12 cellular contexts compared by ENCODE assay signal in the genomic region with DNA sequence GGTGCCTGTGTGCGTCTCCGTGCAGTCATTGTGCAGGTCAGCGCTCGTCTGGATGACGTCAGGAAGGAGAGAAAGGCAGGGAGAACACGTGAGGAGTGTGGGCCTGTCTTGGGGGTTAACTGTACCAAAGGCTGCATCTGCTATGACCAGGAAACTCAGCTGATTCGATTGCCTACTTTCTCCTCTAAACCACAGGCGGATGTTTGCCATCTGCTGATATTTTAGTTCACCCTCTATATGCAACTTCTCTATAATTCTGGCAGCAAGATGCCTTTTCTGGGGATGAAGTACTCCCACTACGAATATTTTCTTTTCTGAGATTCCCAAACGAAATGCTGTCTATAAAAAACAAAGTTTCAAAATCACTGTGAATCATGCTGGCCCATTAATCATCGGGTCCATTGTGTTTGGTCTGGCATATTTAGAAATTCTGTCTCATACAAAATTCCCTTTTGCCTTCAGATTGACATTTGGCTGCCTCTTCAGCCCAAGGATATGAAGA. TPM values are rescaled to one million over a fixed set of nuclear protein-coding genes. Genes with fewer than 3 reads are reported as not detected.
DNase-seq lines count a peak whose midpoint lies in the region; ATAC-seq, FAIRE-seq and TF ChIP-seq lines count a peak whose summit lies in the region.
"Had no signal": no experiment of that assay in that cellular context is flagged by ENCODE, and none has a peak within 500 bp of the region (broad histone marks: within the 10 kb centered on the region; RNA-seq: fewer than 3 reads in every experiment).

No MANE protein-coding gene starts in this region.

- WGBS in GM12878 (ENCODE audit: insufficient coverage, insufficient replicate concordance, low lambda C conversion rate, missing lambda C conversion rate) = 42% methylated on average over 11 of the region's 11 CpGs
- 45 to 49% methylated on average over 11 of the region's 11 CpGs for WGBS in tibial nerve, 2 donors

- in situ Hi-C loops in GM12878 (cut with MboI) = no loop called here

- TF ChIP-seq POLR2A in GM12878 (IDR thresholded peaks at IDR 0.05; ENCODE audit: low read depth, low read length) = no peak
- no peak for TF ChIP-seq POLR2A in tibial nerve (IDR thresholded peaks at IDR 0.05)

- intact Hi-C loops in GM12878 (cut with micrococcal nuclease; ENCODE audit: unreplicated experiment) = no loop called here

- POLR2A ChIA-PET in GM12878 (lab: Charles Lee) = no interaction called here

- RAD21 ChIA-PET in GM12878 (lab: Charles Lee; ENCODE audit: unreplicated experiment) = no interaction called here

- H3K9me3 ChIP-seq in GM12878 (replicated peaks; ENCODE audit: control insufficient read depth, insufficient read depth, low read length) (no peaks in the 10 kb centered on the region), thoracic aorta (no peaks in the 10 kb centered on the region), tibial nerve (no peaks in the 10 kb centered on the region)

- H4K20me1 ChIP-seq in GM12878 (ENCODE audit: control insufficient read depth, insufficient read depth) = no peaks in the 10 kb centered on the region

- TF ChIP-seq EP300 in GM12878 (IDR thresholded peaks at IDR 0.05; ENCODE audit: borderline replicate concordance in 1 of 2, control insufficient read depth in 1 of 2, low read depth in 2 of 2, low read length in 2 of 2) = no peak
- TF ChIP-seq EP300 in tibial nerve (IDR thresholded peaks at IDR 0.05) = peak in 1 of 2 donors; percentile 26

- ATAC-seq in GM12878 (no peak), thoracic aorta (ENCODE audit: insufficient number of reproducible peaks, low FRiP score, low read depth) (peak; percentile 74)

- no peak overlapping the region for H3K4me2 ChIP-seq in GM12878 (ENCODE audit: control insufficient read depth, insufficient read depth)

- H3K9ac ChIP-seq in GM12878 (ENCODE audit: control insufficient read depth, insufficient read depth, low read length) = no peak overlapping the region

- TF ChIP-seq RAD21 in GM12878 (IDR thresholded peaks at IDR 0.05; ENCODE audit: insufficient read depth, low read depth, low read length) = no peak

- CTCF ChIA-PET in GM12878 (lab: Yijun Ruan, JAX) = interaction anchor here (1.2 kb wide), 1 partner anchor 40 kb away, joined by 3 read pairs; no protein-coding TSS in a partner anchor

- no peaks in the 10 kb centered on the region for H3K79me2 ChIP-seq in GM12878 (ENCODE audit: control insufficient read depth, insufficient read depth, low read length)

- H3K4me1 ChIP-seq in GM12878 (ENCODE audit: control insufficient read depth, insufficient read depth, low read length) = no peaks in the 10 kb centered on the region
- peaks cover 13 to 23% of the 10 kb centered on the region in 2 donors for H3K4me1 ChIP-seq in thoracic aorta (ENCODE audit: control insufficient read depth in 1 of 2, low read depth in 2 of 2)
- no peaks in the 10 kb centered on the region for H3K4me1 ChIP-seq in tibial nerve

- SMC1A ChIA-PET in GM12878 (lab: Charles Lee; ENCODE audit: uncharacterized antibody, unreplicated experiment) = no interaction called here

- TF ChIP-seq CTCF in GM12878 (IDR thresholded peaks at IDR 0.05 in 2 of 3, conservative IDR thresholded peaks at IDR 0.05 in 1 of 3; ENCODE audit: control insufficient read depth in 2 of 3, extremely low read depth in 1 of 3, insufficient read depth in 1 of 3, low read depth in 3 of 3, low read length in 3 of 3) (no peak), foreskin fibroblast (IDR thresholded peaks at IDR 0.05; ENCODE audit: low read depth, low read length) (no peak), thoracic aorta (IDR thresholded peaks at IDR 0.05) (no peak), tibial nerve (IDR thresholded peaks at IDR 0.05) (no peak)

- H3K27ac ChIP-seq in GM12878 (ENCODE audit: control insufficient read depth, insufficient read depth) (no peak overlapping the region), thoracic aorta (peak overlapping the region; percentile 55 to 72), tibial nerve (peak overlapping the region in 1 of 4 donors; percentile 36)

- no peak overlapping the region for H2AFZ ChIP-seq in GM12878 (ENCODE audit: control insufficient read depth, low read depth, low read length)

- H3K4me3 ChIP-seq in GM12878 (no peak overlapping the region), foreskin fibroblast (ENCODE audit: low read depth in 1 of 2, low read length in 2 of 2) (no peak overlapping the region), thoracic aorta (peak overlapping the region; percentile 13), tibial nerve (no peak overlapping the region)

- FAIRE-seq in GM12878 (lab: Jason Lieb, UNC) = peak; percentile 31
- FAIRE-seq: GM18507 had no signal

- H3K36me3 ChIP-seq in GM12878 (ENCODE audit: control insufficient read depth in 2 of 2, insufficient read depth in 2 of 2, low read length in 1 of 2) = no peaks in the 10 kb centered on the region
- H3K36me3 ChIP-seq in thoracic aorta = no peaks in the 10 kb centered on the region
- H3K36me3 ChIP-seq in tibial nerve = no peaks in the 10 kb centered on the region

- H3K27me3 ChIP-seq in GM12878 (replicated peaks in 1 of 2; ENCODE audit: control insufficient read depth in 2 of 2, insufficient read depth in 2 of 2, low read length in 1 of 2) (no peaks in the 10 kb centered on the region), thoracic aorta (replicated peaks; ENCODE audit: insufficient read depth) (no peaks in the 10 kb centered on the region), tibial nerve (no peaks in the 10 kb centered on the region)

- no TSS peak for BruUV-seq in GM12878 (replicated peaks; lab: Mats Ljungman, UMichigan)

- peak; percentile 4 to 37 for DNase-seq in SHP77 (lab: John Stamatoyannopoulos, UW)
- DNase-seq in SHP77 treated with DMSO at 0.1 percent for 48 hours (lab: John Stamatoyannopoulos, UW) = no peak
- DNase-seq in GM12878 (ENCODE audit: low read depth, low spot score) = no peak
- peak; percentile 71 to 80 for DNase-seq in foreskin fibroblast
- no peak for DNase-seq in thoracic aorta (ENCODE audit: low spot score)
- no peak for DNase-seq in LoVo (ENCODE audit: low spot score)
- no peak for DNase-seq in Ammon's horn (ENCODE audit: low spot score)
- no peak for DNase-seq in tibial nerve (ENCODE audit: low spot score in 2 of 2)
- DNase-seq: 8988T, DMS79, NCI-H2171 had no signal

TF ChIP-seq in GM12878, 131 proteins besides CTCF, POLR2A, EP300 and RAD21 (continues in another document):
- TF ChIP-seq IKZF2 (IDR thresholded peaks at IDR 0.05) (no peak), TCF7 (IDR thresholded peaks at IDR 0.05; ENCODE audit: borderline replicate concordance) (no peak), CHD2 (IDR thresholded peaks at IDR 0.05; ENCODE audit: borderline replicate concordance, low read depth, low read length) (no peak)
- TF ChIP-seq, protein P1, sequence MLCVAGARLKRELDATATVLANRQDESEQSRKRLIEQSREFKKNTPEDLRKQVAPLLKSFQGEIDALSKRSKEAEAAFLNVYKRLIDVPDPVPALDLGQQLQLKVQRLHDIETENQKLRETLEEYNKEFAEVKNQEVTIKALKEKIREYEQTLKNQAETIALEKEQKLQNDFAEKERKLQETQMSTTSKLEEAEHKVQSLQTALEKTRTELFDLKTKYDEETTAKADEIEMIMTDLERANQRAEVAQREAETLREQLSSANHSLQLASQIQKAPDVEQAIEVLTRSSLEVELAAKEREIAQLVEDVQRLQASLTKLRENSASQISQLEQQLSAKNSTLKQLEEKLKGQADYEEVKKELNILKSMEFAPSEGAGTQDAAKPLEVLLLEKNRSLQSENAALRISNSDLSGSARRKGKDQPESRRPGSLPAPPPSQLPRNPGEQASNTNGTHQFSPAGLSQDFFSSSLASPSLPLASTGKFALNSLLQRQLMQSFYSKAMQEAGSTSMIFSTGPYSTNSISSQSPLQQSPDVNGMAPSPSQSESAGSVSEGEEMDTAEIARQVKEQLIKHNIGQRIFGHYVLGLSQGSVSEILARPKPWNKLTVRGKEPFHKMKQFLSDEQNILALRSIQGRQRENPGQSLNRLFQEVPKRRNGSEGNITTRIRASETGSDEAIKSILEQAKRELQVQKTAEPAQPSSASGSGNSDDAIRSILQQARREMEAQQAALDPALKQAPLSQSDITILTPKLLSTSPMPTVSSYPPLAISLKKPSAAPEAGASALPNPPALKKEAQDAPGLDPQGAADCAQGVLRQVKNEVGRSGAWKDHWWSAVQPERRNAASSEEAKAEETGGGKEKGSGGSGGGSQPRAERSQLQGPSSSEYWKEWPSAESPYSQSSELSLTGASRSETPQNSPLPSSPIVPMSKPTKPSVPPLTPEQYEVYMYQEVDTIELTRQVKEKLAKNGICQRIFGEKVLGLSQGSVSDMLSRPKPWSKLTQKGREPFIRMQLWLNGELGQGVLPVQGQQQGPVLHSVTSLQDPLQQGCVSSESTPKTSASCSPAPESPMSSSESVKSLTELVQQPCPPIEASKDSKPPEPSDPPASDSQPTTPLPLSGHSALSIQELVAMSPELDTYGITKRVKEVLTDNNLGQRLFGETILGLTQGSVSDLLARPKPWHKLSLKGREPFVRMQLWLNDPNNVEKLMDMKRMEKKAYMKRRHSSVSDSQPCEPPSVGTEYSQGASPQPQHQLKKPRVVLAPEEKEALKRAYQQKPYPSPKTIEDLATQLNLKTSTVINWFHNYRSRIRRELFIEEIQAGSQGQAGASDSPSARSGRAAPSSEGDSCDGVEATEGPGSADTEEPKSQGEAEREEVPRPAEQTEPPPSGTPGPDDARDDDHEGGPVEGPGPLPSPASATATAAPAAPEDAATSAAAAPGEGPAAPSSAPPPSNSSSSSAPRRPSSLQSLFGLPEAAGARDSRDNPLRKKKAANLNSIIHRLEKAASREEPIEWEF (IDR thresholded peaks at IDR 0.05; ENCODE audit: insufficient replicate concordance, low read depth, low read length) = no peak

RNA-seq across cellular contexts. Expression of a gene that starts 24.7 kb away (rescaled TPM):
- total RNA-seq in GM12878 (2013; cell fraction: nucleolus; rRNA removed) = not detected in 2 replicates
- 0.05 and 0.06 TPM in 2 replicates for total RNA-seq in GM12878 (2014; rRNA removed)
- not detected in 2 replicates for total RNA-seq in GM12878 (2014; rRNA removed; fragmentation: Illumina TruSeq; extraction: Trizol)
- total RNA-seq in GM12878 (2021) = 0.08 TPM in 1 of 2 replicates, not detected in the other
- not detected for polyA plus RNA-seq in GM12878 (2011; ENCODE audit: low read depth)
- 0.20 and 0.35 TPM in 2 replicates for polyA plus RNA-seq in GM12878 (2011; rRNA removed)
- polyA plus RNA-seq in GM12878 (2011; cell fraction: cytosol; rRNA removed) = 0.04 and 0.05 TPM in 2 replicates
- polyA plus RNA-seq in GM12878 (2011; cell fraction: nucleus; rRNA removed) = 0.09 and 0.26 TPM in 2 replicates
- polyA plus RNA-seq in GM12878 (2012) = not detected in 2 replicates
- 0.03 and 0.10 TPM in 2 replicates for polyA plus RNA-seq in GM12878 (2014; fragmentation: Illumina TruSeq; extraction: Trizol)
- under 1 TPM in 1 of 2 experiments, not detected in 1; 0.06 TPM for polyA plus RNA-seq in GM12878 (2014; fragmentation: Nextera tagmentation; extraction: Ambion mirVana)
- 0.01 TPM in 1 of 2 replicates, not detected in the other for polyA plus RNA-seq in GM12878 (2014; rRNA removed)
- polyA plus RNA-seq in GM12878 (2016; fragmentation: Nextera tagmentation; extraction: Ambion mirVana) = under 1 TPM in 1 of 2 experiments, not detected in 1; 0.24 TPM
- 0.05 and 0.66 TPM in 2 replicates for polyA minus RNA-seq in GM12878 (2011; rRNA and poly(A)+ RNA removed)
- polyA minus RNA-seq in GM12878 (2011; cell fraction: cytosol; rRNA and poly(A)+ RNA removed) = 0.83 TPM in 1 of 2 replicates, not detected in the other
- 0.29 TPM in 1 of 2 replicates, not detected in the other for polyA minus RNA-seq in GM12878 (2011; cell fraction: nucleus; rRNA and poly(A)+ RNA removed)
- 1 to 10 TPM in 1 of 2 donors, under 1 TPM in 1; 0.14 to 3.2 TPM for total RNA-seq in thoracic aorta
- 1 to 10 TPM in 1 of 4 donors, under 1 TPM in 3; 0.22 to 8.1 (median 0.70) TPM for total RNA-seq in tibial nerve

Comparison
In these comparisons a context has a peak if more than half of its experiments do, and no peak if none do; other contexts are left out.
1. DNase-seq: peak in SHP77 (2 of 2) and foreskin fibroblast (2 of 2); none in SHP77 treated with DMSO at 0.1 percent for 48 hours (single experiment), GM12878 (single experiment), thoracic aorta (single experiment), LoVo (single experiment), Ammon's horn (single experiment) and tibial nerve (0 of 2).